11 cellular contexts compared by ENCODE assay signal in genomic region chr9:84694248-84694647, GRCh38. TPM values are rescaled to one million over a fixed set of nuclear protein-coding genes. Genes with fewer than 3 reads are reported as not detected.
DNase-seq lines count a peak whose midpoint lies in the region; ATAC-seq and FAIRE-seq lines count a peak whose summit lies in the region.
"Had no signal": no experiment of that assay in that cellular context is flagged by ENCODE, and none has a peak within 500 bp of the region (broad histone marks: within the 10 kb centered on the region; RNA-seq: fewer than 3 reads in every experiment).

No MANE protein-coding gene starts in this region.

- peak overlapping the region; percentile 20 for H3K27ac Mint-ChIP-seq in activated T-helper 17 cell treated with anti-CD3 and anti-CD28 coated beads, Interleukin-2, amount 50 U/mL, for 72 hours
- H3K27ac Mint-ChIP-seq: CD8-positive, alpha-beta T cell had no signal

- peaks cover 14% of the 10 kb centered on the region for H3K4me1 Mint-ChIP-seq in activated T-helper 17 cell treated with anti-CD3 and anti-CD28 coated beads, Interleukin-2, amount 50 U/mL, for 72 hours

- no peaks in the 10 kb centered on the region for H3K27me3 Mint-ChIP-seq in activated T-helper 17 cell treated with anti-CD3 and anti-CD28 coated beads, Interleukin-2, amount 50 U/mL, for 72 hours

- H3K9me3 Mint-ChIP-seq in activated T-helper 17 cell treated with anti-CD3 and anti-CD28 coated beads, Interleukin-2, amount 50 U/mL, for 72 hours, result no peaks in the 10 kb centered on the region
- H3K9me3 Mint-ChIP-seq: CD8-positive, alpha-beta T cell had no signal

- FAIRE-seq in GM19239 (lab: Jason Lieb, UNC), result no peak
- FAIRE-seq: bronchial epithelial cell had no signal

- H3K36me3 Mint-ChIP-seq in activated T-helper 17 cell treated with anti-CD3 and anti-CD28 coated beads, Interleukin-2, amount 50 U/mL, for 72 hours (ENCODE audit: low read depth), result no peaks in the 10 kb centered on the region
- H3K36me3 Mint-ChIP-seq: CD8-positive, alpha-beta T cell had no signal

- DNase-seq in GM19239 (ENCODE audit: insufficient read length, low spot score) (no peak), DMS53 (lab: John Stamatoyannopoulos, UW) (no peak), NCI-H146 treated with DMSO at 0.1 percent for 48 hours (lab: John Stamatoyannopoulos, UW; ENCODE audit: unreplicated experiment) (no peak), SKM-1 treated with dmso at 0.1 percent for 144 hours (lab: John Stamatoyannopoulos, UW; ENCODE audit: unreplicated experiment) (no peak)
- DNase-seq: CD8-positive, alpha-beta T cell; NCI-H345 had no signal

- H3K4me3 Mint-ChIP-seq in activated T-helper 17 cell treated with anti-CD3 and anti-CD28 coated beads, Interleukin-2, amount 50 U/mL, for 72 hours, result peak overlapping the region; percentile 67
- H3K4me3 Mint-ChIP-seq: CD8-positive, alpha-beta T cell had no signal

- ATAC-seq in GM18520 (IDR thresholded peaks at IDR 0.05; ENCODE audit: unreplicated experiment), result peak; percentile 49
- peak; percentile 82 for ATAC-seq in GM21390 (IDR thresholded peaks at IDR 0.05; ENCODE audit: unreplicated experiment)
- peak; percentile 90 for ATAC-seq in HG03045 (IDR thresholded peaks at IDR 0.05; ENCODE audit: unreplicated experiment)
- ATAC-seq in activated T-helper 17 cell treated with anti-CD3 and anti-CD28 coated beads, Interleukin-2, amount 50 U/mL, for 72 hours (replicated peaks), result peak; percentile 46
- ATAC-seq: CD8-positive, alpha-beta T cell had no signal

RNA-seq across cellular contexts. Expression of gene NTRK2, which starts 24.7 kb away (rescaled TPM):
- 1 to 10 TPM; 9.6 to 9.9 TPM for total RNA-seq in activated T-helper 17 cell treated with anti-CD3 and anti-CD28 coated beads, Interleukin-2, amount 50 U/mL, for 72 hours
- total RNA-seq: bronchial epithelial cell; CD8-positive, alpha-beta T cell had no signal
